ENCODE assay signal across 1 cellular context in the genomic region with DNA sequence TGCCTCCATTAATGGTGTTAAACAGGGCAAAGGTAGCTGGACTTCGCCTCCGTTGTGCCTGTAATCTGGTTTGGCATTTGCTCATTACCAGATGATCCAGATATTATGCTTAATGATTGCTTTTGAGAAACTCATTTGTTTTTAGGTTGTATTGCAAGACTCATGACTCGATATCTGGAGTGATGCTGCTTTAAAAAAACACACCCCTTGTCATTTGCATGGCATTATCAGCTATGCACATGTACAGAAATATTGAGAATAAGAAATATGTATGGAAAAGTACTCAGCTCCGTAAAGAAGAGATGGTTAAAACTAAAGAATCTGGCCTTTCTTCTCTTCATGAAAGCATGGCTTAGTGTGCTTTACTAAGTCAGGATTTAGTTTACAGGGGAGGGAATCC.
TF ChIP-seq lines count a peak whose summit lies in the region.

No MANE protein-coding gene starts in this region.

TF ChIP-seq in IMR-90, 13 proteins besides CTCF, POLR2A, EP300 and RAD21 (continued from another document):
- TF ChIP-seq CHD1 (IDR thresholded peaks at IDR 0.05; ENCODE audit: low read depth, low read length) (no peak), MAFK (IDR thresholded peaks at IDR 0.05; ENCODE audit: low read depth, low read length) (no peak), MAZ (IDR thresholded peaks at IDR 0.05; ENCODE audit: borderline replicate concordance, low read depth, low read length) (no peak), RFX5 (IDR thresholded peaks at IDR 0.05; ENCODE audit: low read depth, low read length) (no peak)
